Comparison of ENCODE assay signal across 26 cellular contexts in the genomic region with DNA sequence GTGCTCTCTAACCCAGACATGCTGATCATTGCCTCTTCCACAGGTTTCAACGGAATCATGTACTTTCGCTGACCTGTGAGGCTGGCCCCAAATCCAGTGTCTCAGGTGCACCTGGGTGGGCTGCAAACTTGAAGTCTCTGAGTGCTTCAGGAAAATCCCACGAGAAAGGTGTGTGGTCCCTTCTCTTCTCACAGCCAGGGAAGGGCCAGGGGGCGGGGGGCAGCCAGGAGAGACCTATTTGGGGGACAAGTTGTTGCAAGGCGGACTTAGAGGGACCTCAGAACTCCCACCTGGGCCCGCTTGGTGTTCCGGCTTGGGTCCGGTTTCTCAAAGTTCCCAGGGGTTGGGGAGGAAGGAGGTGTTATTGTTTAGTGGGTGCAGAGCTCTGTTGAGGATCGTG.
"Had no signal": no experiment of that assay in that cellular context is flagged by ENCODE, and none has a peak within 500 bp of the region (broad histone marks: within the 10 kb centered on the region; RNA-seq: fewer than 3 reads in every experiment).

No MANE protein-coding gene starts in this region.

- H3K4me1 ChIP-seq: stomach, suprapubic skin, testis, thyroid gland, tibial artery, tibial nerve, transverse colon, upper lobe of left lung, upper lobe of right lung, uterus, vagina had no signal

- DNase-seq: stimulated activated CD4-positive, alpha-beta T cell treated with anti-CD3 and anti-CD28 coated beads, Interleukin-2, amount 100 ng/mL, for 48 hours; stimulated activated CD4-positive, alpha-beta T cell treated with anti-CD3 and anti-CD28 coated beads, Interleukin-4, amount 100 ng/mL, for 1 hour; stimulated activated CD4-positive, alpha-beta T cell treated with anti-CD3 and anti-CD28 coated beads, Interleukin-4, amount 100 ng/mL, for 24 hours; stimulated activated CD4-positive, alpha-beta T cell treated with anti-CD3 and anti-CD28 coated beads, Interleukin-4, amount 100 ng/mL, for 4 hours; stimulated activated CD8-positive, alpha-beta memory T cell treated with anti-CD3 and anti-CD28 coated beads, Interleukin-4, amount 100 ng/mL, for 48 hours; stimulated activated naive B cell treated with anti-CD40 and anti-IgM and Interleukin-4, amounts not matched to agents 10 μg/mL and 1 μg/mL and 100 μg/mL, for 72 hours; stimulated activated naive CD4-positive, alpha-beta T cell; stimulated activated naive CD4-positive, alpha-beta T cell treated with Interleukin-2 at 50 U/mL for 16 hours; stimulated activated naive CD8-positive, alpha-beta T cell treated with anti-CD3 and anti-CD28 coated beads, Interleukin-15, amount 100 ng/mL, for 72 hours; stimulated activated naive CD8-positive, alpha-beta T cell treated with anti-CD3 and anti-CD28 coated beads, Interleukin-15, Interleukin-2, amounts not matched to agents 100 U/mL and 50 U/mL, for 24 hours; stomach; substantia nigra; testis; thyroid gland; tibial artery; transverse colon; trophoblast cell; upper lobe of left lung; upper lobe of right lung; uterus had no signal

- ATAC-seq: stimulated activated effector memory CD8-positive, alpha-beta T cell treated with anti-CD3 and anti-CD28 coated beads, Interleukin-12 subunit alpha, Interleukin-12 subunit beta, amount 100 ng/mL, for 72 hours; stimulated activated memory B cell treated with anti-CD40 and anti-IgM and Interleukin-4, amounts not matched to agents 10 μg/mL and 1 μg/mL and 100 μg/mL, for 72 hours; stimulated activated naive B cell treated with anti-CD40 and anti-IgM and Interleukin-4, amounts not matched to agents 10 μg/mL and 1 μg/mL and 100 μg/mL, for 72 hours; stimulated activated naive CD8-positive, alpha-beta T cell treated with anti-CD3 and anti-CD28 coated beads, Interleukin-15, amount 100 ng/mL, for 72 hours; stimulated activated naive CD8-positive, alpha-beta T cell treated with anti-CD3 and anti-CD28 coated beads, Interleukin-15, Interleukin-2, amounts not matched to agents 100 U/mL and 50 U/mL, for 24 hours; upper lobe of right lung had no signal

- H3K27ac ChIP-seq: stomach, suprapubic skin, testis, thoracic aorta, thyroid gland, tibial artery, tibial nerve, transverse colon, upper lobe of left lung, upper lobe of right lung, uterus, vagina had no signal

- H3K27me3 ChIP-seq: testis, thyroid gland, tibial nerve, transverse colon, upper lobe of left lung, upper lobe of right lung, uterus, vagina had no signal

- H3K36me3 ChIP-seq: stomach, suprapubic skin, thoracic aorta, thyroid gland, tibial artery, tibial nerve, transverse colon, upper lobe of left lung, upper lobe of right lung, uterus, vagina had no signal

- H3K4me3 ChIP-seq: stomach, suprapubic skin, testis, thoracic aorta, thyroid gland, tibial artery, tibial nerve, transverse colon, upper lobe of left lung, upper lobe of right lung, uterus, vagina had no signal

- H3K9me3 ChIP-seq: stomach, suprapubic skin, testis, thoracic aorta, thyroid gland, tibial artery, transverse colon, upper lobe of left lung, upper lobe of right lung, uterus, vagina had no signal
